ENCODE assay signal across 1 cellular context in genomic region chr11:82865841-82866240, GRCh38.
TF ChIP-seq lines count a peak whose summit lies in the region.

No MANE protein-coding gene starts in this region.

TF ChIP-seq in SK-N-SH treated with all-trans-retinoic acid at 6 μM for 48 hours, 23 proteins besides CTCF, POLR2A, EP300 and RAD21 (continued from another document):
- no peak for TF ChIP-seq CSRNP3 (CRISPR knock-in tag; IDR thresholded peaks at IDR 0.05)
- TF ChIP-seq GLIS3 (CRISPR knock-in tag; IDR thresholded peaks at IDR 0.05), result no peak
- no peak for TF ChIP-seq ARNTL (CRISPR knock-in tag; IDR thresholded peaks at IDR 0.05; ENCODE audit: borderline replicate concordance, low read depth)
